Comparison of ENCODE assay signal across 35 cellular contexts in genomic region chr9:130463141-130463540, GRCh38. TPM values are rescaled to one million over a fixed set of nuclear protein-coding genes. Genes with fewer than 3 reads are reported as not detected.
"Had no signal": no experiment of that assay in that cellular context is flagged by ENCODE, and none has a peak within 500 bp of the region (broad histone marks: within the 10 kb centered on the region; RNA-seq: fewer than 3 reads in every experiment).

No MANE protein-coding gene starts in this region.

- H3K9me3 Mint-ChIP-seq: activated B cell treated with CpG ODN at 0.5 μM for 24 hours; activated CD4-positive, alpha-beta memory T cell treated with anti-CD3 and anti-CD28 coated beads for 36 hours; activated naive CD4-positive, alpha-beta T cell treated with anti-CD3 and anti-CD28 coated beads for 36 hours; activated naive CD4-positive, alpha-beta T cell treated with anti-CD3 and anti-CD28 coated beads, Interleukin-2, amount 50 U/mL, for 24 hours; activated naive CD8-positive, alpha-beta T cell treated with anti-CD3 and anti-CD28 coated beads for 36 hours; activated naive CD8-positive, alpha-beta T cell treated with anti-CD3 and anti-CD28 coated beads, Interleukin-2, amount 50 U/mL, for 24 hours; activated T-helper 1 cell treated with anti-CD3 and anti-CD28 coated beads, Interleukin-12 subunit alpha, Interleukin-12 subunit beta, Interleukin-2, Interleukin-4 antibody, amounts not matched to agents 30 ng/mL and 10 ng/mL and 1 ng/mL, durations not matched to agents 14 hours and 24 hours and 36 hours; activated T-helper 2 cell treated with anti-CD3 and anti-CD28 coated beads, Interferon-gamma antibody, Interleukin-2, Interleukin-4, amounts not matched to agents 10 μg/mL and 5 μg/mL and 100 μg/mL, durations not matched to agents 14 hours and 24 hours and 36 hours; effector memory CD8-positive, alpha-beta T cell; T-helper 2 cell treated with Interferon-gamma antibody and Interleukin-4, amounts not matched to agents 5 μg/mL and 100 μg/mL, for 36 hours had no signal

- H3K4me1 ChIP-seq: adrenal gland had no signal

- H3K4me1 Mint-ChIP-seq: activated B cell treated with CpG ODN at 0.5 μM for 24 hours; activated CD8-positive, alpha-beta memory T cell treated with anti-CD3 and anti-CD28 coated beads, Interleukin-2, amount 10 ng/mL, durations not matched to agents 7 days and 5 days; activated naive CD4-positive, alpha-beta T cell treated with anti-CD3 and anti-CD28 coated beads, Interleukin-2, amount 50 U/mL, for 24 hours; activated naive CD8-positive, alpha-beta T cell treated with anti-CD3 and anti-CD28 coated beads for 36 hours; activated naive CD8-positive, alpha-beta T cell treated with anti-CD3 and anti-CD28 coated beads, Interleukin-2, amount 50 U/mL, for 24 hours had no signal

- H3K9me3 ChIP-seq: adrenal gland, body of pancreas, esophagus squamous epithelium, gastroesophageal sphincter had no signal

- FAIRE-seq: colon had no signal

- H3K4me3 ChIP-seq: adrenal gland, body of pancreas, esophagus squamous epithelium, gastroesophageal sphincter had no signal

- H3K27ac ChIP-seq: adrenal gland, body of pancreas, esophagus squamous epithelium, gastroesophageal sphincter, WERI-Rb-1 had no signal

- H3K4me3 Mint-ChIP-seq: activated B cell treated with CpG ODN at 0.5 μM for 24 hours; activated CD4-positive, alpha-beta memory T cell treated with anti-CD3 and anti-CD28 coated beads for 36 hours; activated CD8-positive, alpha-beta memory T cell treated with anti-CD3 and anti-CD28 coated beads, Interleukin-2, amount 10 ng/mL, durations not matched to agents 7 days and 5 days; activated CD8-positive, alpha-beta T cell treated with anti-CD3 and anti-CD28 coated beads, Interleukin-2, amount 10 ng/mL, durations not matched to agents 7 days and 5 days; activated naive CD4-positive, alpha-beta T cell treated with anti-CD3 and anti-CD28 coated beads for 36 hours; activated naive CD4-positive, alpha-beta T cell treated with anti-CD3 and anti-CD28 coated beads, Interleukin-2, amount 50 U/mL, for 24 hours; activated naive CD8-positive, alpha-beta T cell treated with anti-CD3 and anti-CD28 coated beads for 36 hours; activated naive CD8-positive, alpha-beta T cell treated with anti-CD3 and anti-CD28 coated beads, Interleukin-2, amount 50 U/mL, for 24 hours; activated T-helper 1 cell treated with anti-CD3 and anti-CD28 coated beads, Interleukin-12 subunit alpha, Interleukin-12 subunit beta, Interleukin-2, Interleukin-4 antibody, amounts not matched to agents 30 ng/mL and 10 ng/mL and 1 ng/mL, durations not matched to agents 14 hours and 24 hours and 36 hours; effector memory CD8-positive, alpha-beta T cell; T-helper 17 cell; T-helper 2 cell treated with Interferon-gamma antibody and Interleukin-4, amounts not matched to agents 5 μg/mL and 100 μg/mL, for 36 hours had no signal

- ATAC-seq: activated CD4-positive, CD25-positive, alpha-beta regulatory T cell treated with anti-CD3 and anti-CD28 coated beads, Interleukin-2, amount 50 U/mL, for 24 hours; activated CD8-positive, alpha-beta memory T cell treated with anti-CD3 and anti-CD28 coated beads, Interleukin-2, amount 10 ng/mL, durations not matched to agents 7 days and 5 days; activated CD8-positive, alpha-beta T cell treated with anti-CD3 and anti-CD28 coated beads, Interleukin-2, amount 10 ng/mL, durations not matched to agents 7 days and 5 days; activated naive CD8-positive, alpha-beta T cell treated with anti-CD3 and anti-CD28 coated beads, Interleukin-2, amount 50 U/mL, for 24 hours; body of pancreas; effector memory CD8-positive, alpha-beta T cell; gastroesophageal sphincter; T-helper 17 cell had no signal

- DNase-seq: activated B cell treated with CpG ODN at 0.5 μM for 24 hours; activated CD4-positive, alpha-beta memory T cell treated with anti-CD3 and anti-CD28 coated beads for 36 hours; activated CD4-positive, alpha-beta T cell treated with anti-CD3 and anti-CD28 coated beads for 48 hours; activated CD4-positive, alpha-beta T cell treated with anti-CD3 and anti-CD28 coated beads, Interleukin-2, amount 50 U/mL, for 1 hour; activated CD8-positive, alpha-beta memory T cell treated with anti-CD3 and anti-CD28 coated beads, Interleukin-2, amount 10 ng/mL, durations not matched to agents 7 days and 5 days; activated CD8-positive, alpha-beta memory T cell treated with anti-CD3 and anti-CD28 coated beads, Interleukin-2, amount 50 U/mL, for 4 hours; activated CD8-positive, alpha-beta T cell treated with anti-CD3 and anti-CD28 coated beads, Interleukin-2, amount 10 ng/mL, durations not matched to agents 7 days and 5 days; activated effector memory CD4-positive, alpha-beta T cell treated with anti-CD3 and anti-CD28 coated beads, Interleukin-2, amount 50 U/mL, for 16 hours; activated naive CD4-positive, alpha-beta T cell treated with anti-CD3 and anti-CD28 coated beads for 36 hours; activated naive CD8-positive, alpha-beta T cell treated with anti-CD3 and anti-CD28 coated beads for 36 hours; activated naive CD8-positive, alpha-beta T cell treated with anti-CD3 and anti-CD28 coated beads, Interleukin-2, amount 50 U/mL, for 24 hours; activated T-cell treated with anti-CD3 and anti-CD28 coated beads, Interleukin-2, amount 50 U/mL, for 1 hour; activated T-cell treated with anti-CD3 and anti-CD28 coated beads, Interleukin-2, amount 50 U/mL, for 48 hours; adrenal gland; amygdala; aorta; body of pancreas; cortex of kidney; dermis blood vessel endothelial cell; effector CD4-positive, alpha-beta T cell; effector memory CD8-positive, alpha-beta T cell; erythroblast; esophagus squamous epithelium; foreskin melanocyte; T-helper 1 cell; T-helper 17 cell; T1000; WERI-Rb-1 had no signal

- H3K36me3 Mint-ChIP-seq: activated CD4-positive, alpha-beta memory T cell treated with anti-CD3 and anti-CD28 coated beads for 36 hours; activated CD8-positive, alpha-beta memory T cell treated with anti-CD3 and anti-CD28 coated beads, Interleukin-2, amount 10 ng/mL, durations not matched to agents 7 days and 5 days; activated naive CD4-positive, alpha-beta T cell treated with anti-CD3 and anti-CD28 coated beads, Interleukin-2, amount 50 U/mL, for 24 hours; activated naive CD8-positive, alpha-beta T cell treated with anti-CD3 and anti-CD28 coated beads for 36 hours had no signal

- H3K36me3 ChIP-seq: adrenal gland had no signal

- H3K27ac Mint-ChIP-seq: activated B cell treated with CpG ODN at 0.5 μM for 24 hours; activated CD4-positive, alpha-beta memory T cell treated with anti-CD3 and anti-CD28 coated beads for 36 hours; activated CD8-positive, alpha-beta memory T cell treated with anti-CD3 and anti-CD28 coated beads, Interleukin-2, amount 10 ng/mL, durations not matched to agents 7 days and 5 days; activated CD8-positive, alpha-beta T cell treated with anti-CD3 and anti-CD28 coated beads, Interleukin-2, amount 10 ng/mL, durations not matched to agents 7 days and 5 days; activated naive CD4-positive, alpha-beta T cell treated with anti-CD3 and anti-CD28 coated beads for 36 hours; activated naive CD4-positive, alpha-beta T cell treated with anti-CD3 and anti-CD28 coated beads, Interleukin-2, amount 50 U/mL, for 24 hours; activated naive CD8-positive, alpha-beta T cell treated with anti-CD3 and anti-CD28 coated beads for 36 hours; activated naive CD8-positive, alpha-beta T cell treated with anti-CD3 and anti-CD28 coated beads, Interleukin-2, amount 50 U/mL, for 24 hours; activated T-helper 1 cell treated with anti-CD3 and anti-CD28 coated beads, Interleukin-12 subunit alpha, Interleukin-12 subunit beta, Interleukin-2, Interleukin-4 antibody, amounts not matched to agents 30 ng/mL and 10 ng/mL and 1 ng/mL, durations not matched to agents 14 hours and 24 hours and 36 hours; activated T-helper 2 cell treated with anti-CD3 and anti-CD28 coated beads, Interferon-gamma antibody, Interleukin-2, Interleukin-4, amounts not matched to agents 10 μg/mL and 5 μg/mL and 100 μg/mL, durations not matched to agents 14 hours and 24 hours and 36 hours; effector memory CD8-positive, alpha-beta T cell; T-helper 17 cell; T-helper 2 cell treated with Interferon-gamma antibody and Interleukin-4, amounts not matched to agents 5 μg/mL and 100 μg/mL, for 36 hours had no signal

RNA-seq across cellular contexts. Expression of gene ASS1, which starts 18.4 kb away (rescaled TPM):
- total RNA-seq: T-helper 17 cell had no signal
